In genomic region chr13:111857846-111858560, GRCh38 we compare ENCODE assay signal across 24 cellular contexts.
"Had no signal": no experiment of that assay in that cellular context is flagged by ENCODE, and none has a peak within 500 bp of the region (broad histone marks: within the 10 kb centered on the region; RNA-seq: fewer than 3 reads in every experiment).

No MANE protein-coding gene starts in this region.

- H3K36me3 ChIP-seq: lower lobe of right lung, neutrophil, stomach, thyroid gland, uterus had no signal

- H3K4me3 ChIP-seq: hepatocyte, lower lobe of right lung, psoas muscle, skin epidermis, stomach, thyroid gland, uterus had no signal

- H3K27me3 ChIP-seq: hepatocyte, neutrophil, testis, thyroid gland, uterus had no signal

- H3K9me3 ChIP-seq: lower lobe of right lung, neutrophil, psoas muscle, testis, thyroid gland, uterus had no signal

- DNase-seq: kidney glomerular epithelial cell; left cardiac atrium; left ventricle myocardium superior; lower lobe of right lung; mammary epithelial cell; mesenchymal stem cell; naive thymus-derived CD8-positive, alpha-beta T cell; occipital lobe; psoas muscle; stimulated activated CD4-positive, alpha-beta T cell treated with anti-CD3 and anti-CD28 coated beads, Interleukin-12 subunit alpha, Interleukin-12 subunit beta, amount 100 ng/mL, for 4 hours; stimulated activated CD4-positive, alpha-beta T cell treated with anti-CD3 and anti-CD28 coated beads, Interleukin-15, amount 100 ng/mL, for 24 hours; stimulated activated CD4-positive, alpha-beta T cell treated with anti-CD3 and anti-CD28 coated beads, Interleukin-2, amount 100 ng/mL, for 24 hours; stimulated activated CD4-positive, alpha-beta T cell treated with anti-CD3 and anti-CD28 coated beads, Interleukin-4, amount 100 ng/mL, for 1 hour; stimulated activated naive B cell treated with anti-CD40 and anti-IgM and Interleukin-4, amounts not matched to agents 10 μg/mL and 1 μg/mL and 100 μg/mL, for 72 hours; stimulated activated naive CD8-positive, alpha-beta T cell treated with anti-CD3 and anti-CD28 coated beads, Interleukin-15, Interleukin-2, amounts not matched to agents 100 U/mL and 50 U/mL, for 24 hours; stomach; testis; thyroid gland; trophoblast cell; uterus had no signal

- H3K4me1 ChIP-seq: lower lobe of right lung, parathyroid adenoma, psoas muscle, stomach, testis, uterus had no signal

- H3K27ac ChIP-seq: hepatocyte, lower lobe of right lung, neutrophil, parathyroid adenoma, psoas muscle, skin epidermis, stomach, testis, thyroid gland, uterus had no signal
